Comparison of ENCODE assay signal across 8 cellular contexts in the genomic region with DNA sequence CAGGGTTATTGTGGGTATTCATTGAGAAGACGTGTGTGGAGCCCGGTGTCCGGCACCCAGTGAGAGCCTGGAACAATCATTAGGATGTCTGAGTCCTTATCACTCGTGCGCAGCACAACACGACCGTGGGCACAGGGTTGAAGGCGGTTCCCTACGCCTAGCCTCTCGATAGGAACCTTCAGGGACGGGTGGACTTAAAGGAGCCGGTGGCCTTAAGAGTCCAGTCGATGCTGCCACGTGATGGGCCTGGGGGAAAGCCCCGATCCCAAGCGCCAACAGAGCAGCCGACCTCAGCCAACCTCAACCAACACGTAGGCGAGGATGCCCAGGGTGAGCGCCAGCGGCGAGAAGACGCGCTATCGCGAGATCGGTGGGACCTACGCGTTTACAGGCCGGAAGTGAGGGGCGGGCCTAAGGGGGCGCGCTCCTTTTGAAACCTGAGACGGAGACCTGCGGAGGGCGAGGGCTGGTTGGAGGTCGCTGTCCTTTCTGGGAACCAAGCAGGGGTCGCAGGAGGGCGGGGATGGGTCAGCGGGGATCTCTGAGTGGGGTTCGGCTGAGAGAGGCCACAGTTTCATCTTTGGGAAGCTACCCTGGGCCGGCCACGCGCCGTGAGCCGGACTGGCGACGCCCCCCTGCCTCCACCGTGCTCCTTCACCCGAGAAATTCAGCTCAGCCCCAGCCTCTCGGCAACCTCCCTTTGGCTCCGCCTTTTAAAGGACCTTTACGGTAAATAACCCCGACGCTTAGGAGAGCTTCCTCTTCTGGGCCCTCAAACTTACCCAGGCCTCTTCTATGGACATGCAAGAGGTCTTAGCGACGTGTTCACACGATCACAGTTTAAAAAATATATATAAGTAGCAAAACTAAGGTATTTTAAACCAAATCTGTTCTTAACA. TPM values are rescaled to one million over a fixed set of nuclear protein-coding genes. Genes with fewer than 3 reads are reported as not detected.
DNase-seq lines count a peak whose midpoint lies in the region; ATAC-seq and TF ChIP-seq lines count a peak whose summit lies in the region.

No MANE protein-coding gene starts in this region.

- no peaks in the 10 kb centered on the region for H3K9me3 Mint-ChIP-seq in activated naive CD4-positive, alpha-beta T cell treated with anti-CD3 and anti-CD28 coated beads for 36 hours
- H3K9me3 Mint-ChIP-seq in glutamatergic neuron (ENCODE audit: unreplicated experiment) = peaks cover 1% of the 10 kb centered on the region

- no peak overlapping the region for H3K27ac ChIP-seq in suprapubic skin

- TF ChIP-seq CTCF in glutamatergic neuron (IDR thresholded peaks at IDR 0.05; ENCODE audit: partially characterized antibody, unreplicated experiment) (no peak), omental fat pad (IDR thresholded peaks at IDR 0.05) (no peak), suprapubic skin (IDR thresholded peaks at IDR 0.05) (no peak)

- peak overlapping the region; percentile 72 for H3K27ac Mint-ChIP-seq in activated naive CD4-positive, alpha-beta T cell treated with anti-CD3 and anti-CD28 coated beads for 36 hours
- H3K27ac Mint-ChIP-seq in glutamatergic neuron (ENCODE audit: unreplicated experiment) = peak overlapping the region; percentile 59

- peak overlapping the region; percentile 85 for H3K4me3 Mint-ChIP-seq in activated naive CD4-positive, alpha-beta T cell treated with anti-CD3 and anti-CD28 coated beads for 36 hours
- H3K4me3 Mint-ChIP-seq in glutamatergic neuron (ENCODE audit: unreplicated experiment) = peak overlapping the region; percentile 90

- intact Hi-C loops in activated naive CD4-positive, alpha-beta T cell treated with anti-CD3 and anti-CD28 coated beads for 36 hours (cut with micrococcal nuclease) = loop anchor here (1.0 to 5.0 kb wide), 4 partner anchors 13 to 177 kb away; partner anchors contain the start of gene CDK5R2

- H3K9me3 ChIP-seq in MG63 = no peaks in the 10 kb centered on the region
- H3K9me3 ChIP-seq in suprapubic skin = no peaks in the 10 kb centered on the region

- no peaks in the 10 kb centered on the region for H3K36me3 ChIP-seq in MG63
- no peaks in the 10 kb centered on the region for H3K36me3 ChIP-seq in suprapubic skin

- peaks cover 13% of the 10 kb centered on the region for H3K4me1 ChIP-seq in suprapubic skin

- under 1% methylated on average over 25 of the region's 58 CpGs for WGBS in suprapubic skin

- CTCF ChIA-PET in activated naive CD4-positive, alpha-beta T cell treated with anti-CD3 and anti-CD28 coated beads for 36 hours (lab: Charles Lee) = interaction anchor here (1.5 to 19.6 kb wide), 6 partner anchors 11 to 71 kb away, joined by 3 to 947 read pairs (median 20); partner anchors contain the start of gene WNT10A

- ATAC-seq in GM21786 (IDR thresholded peaks at IDR 0.05; ENCODE audit: unreplicated experiment) (peak; percentile 90), omental fat pad (ENCODE audit: low FRiP score) (peak; percentile 95)

- H3K27me3 ChIP-seq in MG63 (no peaks in the 10 kb centered on the region), suprapubic skin (peaks cover 14% of the 10 kb centered on the region)

- TF ChIP-seq EP300 in suprapubic skin (IDR thresholded peaks at IDR 0.05) = no peak

- TF ChIP-seq POLR2A in suprapubic skin (IDR thresholded peaks at IDR 0.05) = no peak

- H3K36me3 Mint-ChIP-seq in activated naive CD4-positive, alpha-beta T cell treated with anti-CD3 and anti-CD28 coated beads for 36 hours (ENCODE audit: low read depth) = no peaks in the 10 kb centered on the region
- H3K36me3 Mint-ChIP-seq in glutamatergic neuron (ENCODE audit: unreplicated experiment) = no peaks in the 10 kb centered on the region

- DNase-seq in Daoy (ENCODE audit: low read depth) (peak; percentile 87), MG63 (peak; percentile 59), SHP77 treated with DMSO at 0.1 percent for 48 hours (lab: John Stamatoyannopoulos, UW) (peak; percentile 86), glutamatergic neuron (peak; percentile 95), omental fat pad (ENCODE audit: low spot score) (peak; percentile 89), suprapubic skin (ENCODE audit: low spot score in 2 of 2) (peak; percentile 94)
- DNase-seq in activated naive CD4-positive, alpha-beta T cell treated with anti-CD3 and anti-CD28 coated beads for 36 hours = peak; percentile 96

- H3K27me3 Mint-ChIP-seq in activated naive CD4-positive, alpha-beta T cell treated with anti-CD3 and anti-CD28 coated beads for 36 hours (ENCODE audit: low read depth) = peaks cover 18% of the 10 kb centered on the region
- H3K27me3 Mint-ChIP-seq in glutamatergic neuron (ENCODE audit: unreplicated experiment) = peaks cover 1% of the 10 kb centered on the region

- peaks cover 8% of the 10 kb centered on the region for H3K4me1 Mint-ChIP-seq in activated naive CD4-positive, alpha-beta T cell treated with anti-CD3 and anti-CD28 coated beads for 36 hours (ENCODE audit: low read depth)
- peaks cover 2% of the 10 kb centered on the region for H3K4me1 Mint-ChIP-seq in glutamatergic neuron (ENCODE audit: low read depth, unreplicated experiment)

- H3K4me3 ChIP-seq in MG63 = peak overlapping the region; percentile 44
- peak overlapping the region; percentile 70 for H3K4me3 ChIP-seq in suprapubic skin

RNA-seq across cellular contexts. Expression of gene WNT10A, which starts 28.3 kb away (rescaled TPM):
- 0.11 and 0.12 TPM in 2 replicates for total RNA-seq in Daoy (2014; rRNA removed; shearing (Covaris generic))
- total RNA-seq in MG63 (2014; rRNA removed; shearing (Covaris generic); ENCODE audit: low replicate concordance) = not detected in 2 replicates
- total RNA-seq in activated naive CD4-positive, alpha-beta T cell treated with anti-CD3 and anti-CD28 coated beads for 36 hours = 1 to 10 TPM; 1.1 to 1.3 TPM
- total RNA-seq in glutamatergic neuron (ENCODE audit: unreplicated experiment) (0.17 TPM), omental fat pad (1 to 10 TPM in 1 of 4 donors, under 1 TPM in 1, not detected in 2; 0.36 to 2.3 TPM), suprapubic skin (10 to 100 TPM; 14.3 to 20.7 (median 16.3) TPM)

RNA-seq across cellular contexts. Expression of gene WNT6, which starts 49.4 kb away (rescaled TPM):
- total RNA-seq in Daoy (2014; rRNA removed; shearing (Covaris generic)) = 0.23 TPM in 1 of 2 replicates, not detected in the other
- total RNA-seq in MG63 (2014; rRNA removed; shearing (Covaris generic); ENCODE audit: low replicate concordance) = not detected in 2 replicates
- total RNA-seq in activated naive CD4-positive, alpha-beta T cell treated with anti-CD3 and anti-CD28 coated beads for 36 hours = not detected
- total RNA-seq in glutamatergic neuron (ENCODE audit: unreplicated experiment) (0.66 TPM), omental fat pad (1 to 10 TPM in 2 of 4 donors, under 1 TPM in 2; 0.19 to 2.7 (median 0.62) TPM), suprapubic skin (1 to 10 TPM; 1.4 to 3.7 (median 2.3) TPM)

RNA-seq across cellular contexts. Expression of gene CDK5R2, which starts 50.5 kb away (rescaled TPM):
- total RNA-seq in Daoy (2014; rRNA removed; shearing (Covaris generic)) = 0.06 TPM in 1 of 2 replicates, not detected in the other
- total RNA-seq in MG63 (2014; rRNA removed; shearing (Covaris generic); ENCODE audit: low replicate concordance) = not detected in 2 replicates
- total RNA-seq in activated naive CD4-positive, alpha-beta T cell treated with anti-CD3 and anti-CD28 coated beads for 36 hours = not detected
- total RNA-seq in glutamatergic neuron (ENCODE audit: unreplicated experiment) (46.1 TPM), omental fat pad (not detected), suprapubic skin (not detected)

Comparison
In these comparisons a context has a peak if more than half of its experiments do, and no peak if none do; other contexts are left out.
1. RNA of gene WNT10A, which starts 28.3 kb away (total RNA-seq): 14.3 to 20.7 TPM in suprapubic skin; 1.1 to 1.3 TPM in activated naive CD4-positive, alpha-beta T cell treated with anti-CD3 and anti-CD28 coated beads for 36 hours, 0.36 to 2.3 TPM in omental fat pad, 0.17 TPM in glutamatergic neuron (single experiment), 0.11 to 0.12 TPM in Daoy and not detected in MG63; every median in the first group is over 4 times any median in the second.
2. RNA of gene CDK5R2, which starts 50.5 kb away (total RNA-seq): 46.1 TPM in glutamatergic neuron (single experiment); 0.06 TPM in Daoy, not detected in MG63, not detected in activated naive CD4-positive, alpha-beta T cell treated with anti-CD3 and anti-CD28 coated beads for 36 hours, not detected in omental fat pad and not detected in suprapubic skin; every median in the first group is over 10 times any median in the second.
3. Peak in every context shown above with its lines, with median percentiles within 50 percentile points of each other: DNase-seq.